13 cellular contexts compared by ENCODE assay signal in the genomic region with DNA sequence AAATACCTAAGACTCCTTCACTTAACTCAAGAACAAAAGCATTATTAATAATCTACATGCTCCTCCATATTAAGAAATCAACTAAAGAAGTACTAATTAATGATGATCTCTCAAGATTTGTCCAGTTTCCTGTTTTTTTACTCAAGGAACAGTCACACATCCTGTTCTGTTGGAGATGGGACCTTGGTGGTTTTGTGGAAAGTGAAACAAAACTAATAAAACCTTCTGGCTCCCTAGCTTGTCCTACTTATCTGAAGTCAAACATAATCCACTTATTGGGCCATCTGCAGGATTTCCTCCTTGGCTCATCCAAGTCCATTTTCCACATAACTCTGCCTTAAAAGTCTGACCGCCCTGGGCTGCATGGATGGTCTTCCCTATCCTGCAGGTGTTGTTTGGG.
DNase-seq lines count a peak whose midpoint lies in the region; ATAC-seq and TF ChIP-seq lines count a peak whose summit lies in the region.
"Had no signal": no experiment of that assay in that cellular context is flagged by ENCODE, and none has a peak within 500 bp of the region (broad histone marks: within the 10 kb centered on the region; RNA-seq: fewer than 3 reads in every experiment).

No MANE protein-coding gene starts in this region.

- H3K27me3 ChIP-seq in HL-60 (ENCODE audit: insufficient read depth, poor library complexity, severe bottlenecking), result no peaks in the 10 kb centered on the region
- H3K27me3 ChIP-seq: brain microvascular endothelial cell, right atrium auricular region had no signal

- DNase-seq in HL-60 (ENCODE audit: low read depth in 1 of 2, low spot score in 1 of 2) (no peak), medulla oblongata (ENCODE audit: extremely low spot score) (peak; percentile 19), superior temporal gyrus (ENCODE audit: extremely low spot score) (no peak), NCI-H2029 treated with DMSO at 0.1 percent for 48 hours (lab: John Stamatoyannopoulos, UW) (no peak), ACHN (no peak)
- no peak for DNase-seq in effector CD8-positive, alpha-beta T cell (lab: John Stamatoyannopoulos, UW)
- DNase-seq: activated T-cell treated with anti-CD3 and anti-CD28 coated beads, Interleukin-2, amount 50 U/mL, for 48 hours; brain microvascular endothelial cell; NCI-H1930; T-helper 9 cell had no signal

- TF ChIP-seq CTCF in 22Rv1 (IDR thresholded peaks at IDR 0.05), result no peak
- TF ChIP-seq CTCF in HL-60 (IDR thresholded peaks at IDR 0.05; ENCODE audit: insufficient read depth, low read length), result no peak

- H3K4me3 ChIP-seq in HL-60 (replicated peaks; ENCODE audit: insufficient read depth, low read length), result no peak overlapping the region
- H3K4me3 ChIP-seq: right atrium auricular region had no signal

- no peak for ATAC-seq in SK-N-SH treated with all-trans-retinoic acid at 6 μM for 48 hours

- in situ Hi-C loops in ACHN (cut with HindIII; ENCODE audit: low pct_ligation_motif_present, low pct_unique_long_range_greater_than_20kb, low sequenced_read_pairs), result no loop called here

- H3K27ac ChIP-seq in 22Rv1 (peak overlapping the region; percentile 81), HL-60 (replicated peaks) (peak overlapping the region; percentile 96)
- H3K27ac ChIP-seq: brain microvascular endothelial cell had no signal

TF ChIP-seq in SK-N-SH treated with all-trans-retinoic acid at 6 μM for 48 hours, 23 proteins besides CTCF, POLR2A, EP300 and RAD21:
- TF ChIP-seq SNAI2 (CRISPR knock-in tag; IDR thresholded peaks at IDR 0.05) (no peak), ZNF8 (CRISPR knock-in tag; IDR thresholded peaks at IDR 0.05) (no peak), PPARA (CRISPR knock-in tag; IDR thresholded peaks at IDR 0.05; ENCODE audit: borderline replicate concordance) (no peak), TCF4 (CRISPR knock-in tag; IDR thresholded peaks at IDR 0.05; ENCODE audit: borderline replicate concordance) (peak; percentile 28; the same call in 1 of the 2 replicates), GLIS3 (CRISPR knock-in tag; IDR thresholded peaks at IDR 0.05) (no peak), ISL1 (CRISPR knock-in tag; IDR thresholded peaks at IDR 0.05) (no peak; the same call in 1 of the 2 replicates), ZNF70 (CRISPR knock-in tag; IDR thresholded peaks at IDR 0.05) (no peak), ZNF565 (CRISPR knock-in tag; conservative IDR thresholded peaks at IDR 0.05; ENCODE audit: low read depth) (no peak)
